ENCODE assay signal across 1 cellular context in the genomic region with DNA sequence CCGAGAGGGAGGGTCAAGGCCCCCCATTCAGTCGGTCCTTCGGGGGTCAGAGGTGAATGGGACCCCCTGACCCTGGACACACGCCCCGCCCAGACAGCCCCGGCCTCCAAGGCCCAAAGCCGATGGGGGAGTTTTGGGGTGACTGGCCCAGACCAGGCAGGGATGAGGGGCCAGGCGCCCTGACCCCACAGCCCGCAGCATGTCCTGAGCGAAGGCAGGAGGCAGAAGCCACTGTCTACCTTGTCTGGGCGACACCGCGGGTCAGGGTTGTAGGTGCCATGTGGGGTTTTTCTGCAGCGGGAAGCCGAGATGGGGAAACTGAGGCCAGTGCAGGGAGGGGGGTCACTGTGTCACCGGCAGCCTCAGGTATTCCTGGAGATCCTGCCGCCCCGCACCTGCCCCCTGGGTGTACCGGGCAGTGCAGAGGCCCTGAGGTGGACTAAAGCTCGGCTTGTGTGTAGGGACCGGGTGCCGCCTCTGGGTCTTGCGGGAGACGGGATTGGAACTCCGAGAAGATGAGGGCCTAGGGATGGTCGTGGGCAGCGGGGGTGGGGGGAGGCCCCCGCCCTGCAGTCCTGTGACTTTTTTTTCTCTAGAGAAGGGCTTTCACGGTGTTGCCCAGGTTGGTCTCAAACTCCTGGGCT.
TF ChIP-seq lines count a peak whose summit lies in the region.

No MANE protein-coding gene starts in this region.

TF ChIP-seq in HEK293, 187 proteins besides CTCF, POLR2A, EP300 and RAD21:
- TF ChIP-seq KLF10 (tag by site-specific recombination; IDR thresholded peaks at IDR 0.05) (no peak), BCL11B (tag by site-specific recombination; IDR thresholded peaks at IDR 0.05; ENCODE audit: low read depth) (peak; percentile 89), BCL11A (tag by site-specific recombination; IDR thresholded peaks at IDR 0.05; ENCODE audit: low read depth) (0 out of 2 replicates have a peak, but pooled peaks have one; percentile 36), ZBTB7A (tag by site-specific recombination; IDR thresholded peaks at IDR 0.05; ENCODE audit: low read depth) (peak; percentile 61; the same call in 1 of the 2 replicates)
